In the genomic region with DNA sequence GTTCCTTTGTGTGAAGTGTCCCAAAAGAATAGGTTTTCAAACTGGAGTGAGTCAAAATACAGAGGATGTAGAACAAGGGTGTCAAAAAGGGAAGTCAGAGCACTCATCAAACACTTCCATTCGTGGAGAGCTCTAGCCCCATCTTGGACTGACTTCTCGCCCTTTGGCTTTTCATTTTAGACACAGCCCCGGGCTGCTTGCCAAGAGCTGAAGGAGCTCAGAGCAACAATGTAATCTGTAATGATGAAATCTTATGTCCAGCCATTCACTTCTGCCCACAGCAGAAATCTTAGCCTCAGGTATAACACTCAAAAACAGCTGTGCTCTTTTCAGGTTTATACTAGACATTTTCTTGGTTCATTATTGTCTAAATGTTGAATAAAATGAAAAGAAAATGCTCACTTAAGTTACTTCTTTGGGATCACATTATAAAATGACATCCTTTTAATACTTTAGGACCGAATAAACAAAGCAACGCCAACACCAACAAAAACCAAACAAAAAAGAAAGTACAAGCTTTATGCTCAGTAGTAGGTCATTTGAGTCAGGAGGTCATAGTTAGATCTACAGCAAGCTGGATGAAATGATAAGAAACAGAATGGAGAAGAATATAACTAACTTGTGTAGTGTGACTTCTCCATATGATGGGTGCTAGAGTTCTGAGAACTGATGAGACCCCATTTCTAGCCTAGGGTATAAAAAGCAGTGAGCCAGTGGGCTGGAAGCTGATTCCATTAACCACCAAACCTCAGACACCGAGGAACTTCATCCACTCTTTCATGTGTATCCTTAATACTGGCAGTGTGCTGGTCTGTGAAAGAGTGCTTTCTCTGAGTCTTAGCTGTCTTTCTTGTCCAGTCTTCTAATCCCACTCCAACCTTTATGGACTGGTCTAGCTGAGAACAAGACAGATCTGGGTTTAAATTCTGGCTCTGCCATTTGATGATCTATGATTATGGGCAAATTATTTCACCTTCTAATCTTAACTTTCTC, we compare ENCODE assay signal across 19 cellular contexts.
DNase-seq lines count a peak whose midpoint lies in the region; TF ChIP-seq lines count a peak whose summit lies in the region.
"Had no signal": no experiment of that assay in that cellular context is flagged by ENCODE, and none has a peak within 500 bp of the region (broad histone marks: within the 10 kb centered on the region; RNA-seq: fewer than 3 reads in every experiment).

No MANE protein-coding gene starts in this region.

- no peak for TF ChIP-seq POLR2A in testis (IDR thresholded peaks at IDR 0.05)

- no peak overlapping the region for H3K27ac ChIP-seq in testis
- H3K27ac ChIP-seq in endodermal cell (ENCODE audit: low read depth, low read length), result no peak overlapping the region
- H3K27ac ChIP-seq: psoas muscle, SK-N-MC, tibial nerve, WERI-Rb-1 had no signal

- DNase-seq in NCI-H2196 (lab: John Stamatoyannopoulos, UW; ENCODE audit: unreplicated experiment) (peak; percentile 25), NCI-H2196 treated with DMSO at 0.1 percent for 48 hours (lab: John Stamatoyannopoulos, UW; ENCODE audit: unreplicated experiment) (no peak), amniotic epithelial cell (ENCODE audit: low read depth) (peak; percentile 80), fibroblast of villous mesenchyme (ENCODE audit: low read depth) (peak; percentile 79), testis (peak; percentile 52), Ammon's horn (ENCODE audit: low spot score) (no peak), endodermal cell (no peak), NCI-H2227 treated with DMSO at 0.1 percent for 48 hours (lab: John Stamatoyannopoulos, UW) (no peak)
- DNase-seq: 8988T; activated effector memory CD4-positive, alpha-beta T cell treated with Interleukin-2 at 50 U/mL for 16 hours; MM.1S; naive B cell; NCI-H2171 treated with DMSO at 0.1 percent for 48 hours; stimulated activated CD4-positive, alpha-beta T cell treated with anti-CD3 and anti-CD28 coated beads, Interleukin-2, amount 100 ng/mL, for 48 hours; WERI-Rb-1 had no signal

- H3K4me1 Mint-ChIP-seq in endodermal cell, result no peaks in the 10 kb centered on the region
- H3K4me1 Mint-ChIP-seq: brain, naive B cell had no signal

- no peak overlapping the region for H3K27ac Mint-ChIP-seq in endodermal cell
- H3K27ac Mint-ChIP-seq: brain, naive B cell had no signal

- intact Hi-C loops in testis (cut with DNase I; ENCODE audit: low total_unique reads), result no loop called here

- H3K9me3 ChIP-seq in testis (no peaks in the 10 kb centered on the region), endodermal cell (ENCODE audit: control insufficient read depth, low read length) (peaks cover 14% of the 10 kb centered on the region)
- H3K9me3 ChIP-seq: psoas muscle, tibial nerve had no signal

- H3K4me3 ChIP-seq in fibroblast of villous mesenchyme (ENCODE audit: low read depth, low read length), result no peak overlapping the region
- no peak overlapping the region for H3K4me3 ChIP-seq in testis
- no peak overlapping the region for H3K4me3 ChIP-seq in endodermal cell (ENCODE audit: low read length)
- H3K4me3 ChIP-seq: psoas muscle, SK-N-MC, tibial nerve had no signal

- WGBS in testis, 2 donors, result 71 to 80% methylated on average over 6 of the region's 6 CpGs
- 92 to 100% methylated on average over 4 to 6 of the region's 6 CpGs for WGBS in endodermal cell (ENCODE audit: insufficient coverage in 1 of 2, insufficient read length in 1 of 2), 2 experiments

- no peak overlapping the region for H3K9ac ChIP-seq in endodermal cell (ENCODE audit: extremely low read depth, low read length, poor library complexity, severe bottlenecking)

- H3K27me3 ChIP-seq in testis (no peaks in the 10 kb centered on the region), endodermal cell (ENCODE audit: control insufficient read depth, insufficient read depth, low read length, poor library complexity, severe bottlenecking) (no peaks in the 10 kb centered on the region)
- H3K27me3 ChIP-seq: tibial nerve had no signal

- TF ChIP-seq CTCF in fibroblast of villous mesenchyme (IDR thresholded peaks at IDR 0.05; ENCODE audit: insufficient read depth, low read depth, low read length) (no peak), testis (IDR thresholded peaks at IDR 0.05) (no peak), endodermal cell (conservative IDR thresholded peaks at IDR 0.05) (no peak)

- H3K4me3 Mint-ChIP-seq in endodermal cell, result no peak overlapping the region
- H3K4me3 Mint-ChIP-seq: brain, naive B cell had no signal

- H3K36me3 Mint-ChIP-seq in endodermal cell (ENCODE audit: low read depth), result no peaks in the 10 kb centered on the region
- H3K36me3 Mint-ChIP-seq: brain had no signal

- peaks cover 3% of the 10 kb centered on the region for H3K27me3 Mint-ChIP-seq in endodermal cell (ENCODE audit: insufficient read depth)

- peaks cover 13% of the 10 kb centered on the region for H3K9me3 Mint-ChIP-seq in endodermal cell

- no peaks in the 10 kb centered on the region for H3K36me3 ChIP-seq in testis (ENCODE audit: low read depth, missing control alignments)
- no peaks in the 10 kb centered on the region for H3K36me3 ChIP-seq in endodermal cell (ENCODE audit: control insufficient read depth, insufficient read depth, low read length)
- H3K36me3 ChIP-seq: tibial nerve, WERI-Rb-1 had no signal

- no peaks in the 10 kb centered on the region for H3K4me1 ChIP-seq in testis
- H3K4me1 ChIP-seq in endodermal cell (ENCODE audit: control insufficient read depth, insufficient read depth, low read length), result no peaks in the 10 kb centered on the region
- H3K4me1 ChIP-seq: psoas muscle, tibial nerve had no signal

Comparison
In these comparisons a context has a peak if more than half of its experiments do, and no peak if none do; other contexts are left out.
1. DNase-seq: peak in NCI-H2196 (single experiment), amniotic epithelial cell (single experiment), fibroblast of villous mesenchyme (single experiment) and testis (single experiment); none in NCI-H2196 treated with DMSO at 0.1 percent for 48 hours (single experiment), Ammon's horn (single experiment), endodermal cell (single experiment) and NCI-H2227 treated with DMSO at 0.1 percent for 48 hours (single experiment).